ENCODE assay signal across 1 cellular context in the genomic region with DNA sequence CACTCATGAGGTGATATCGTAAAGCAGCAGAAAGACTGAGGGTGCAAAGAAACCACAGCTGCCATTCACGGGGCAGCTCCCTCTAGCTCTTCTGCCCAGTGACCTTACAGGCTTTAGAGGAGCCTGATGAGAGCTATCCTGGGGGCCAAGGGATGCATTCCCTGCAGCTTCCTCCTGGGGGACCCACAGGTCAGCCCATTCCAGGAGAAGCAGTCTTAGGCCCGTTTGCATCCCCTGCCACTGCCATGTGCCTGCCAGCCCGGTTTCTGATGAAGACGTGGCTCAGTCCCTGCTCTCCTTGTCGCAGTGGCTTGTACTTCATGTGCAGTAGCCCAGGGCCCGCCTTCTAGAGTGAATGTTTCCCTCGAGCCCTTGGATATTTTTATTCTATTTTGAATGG.
TF ChIP-seq lines count a peak whose summit lies in the region.

No MANE protein-coding gene starts in this region.

TF ChIP-seq in GM12878, 131 proteins besides CTCF, POLR2A, EP300 and RAD21:
- TF ChIP-seq CHD1 (IDR thresholded peaks at IDR 0.05; ENCODE audit: low read depth, low read length) = no peak
- no peak for TF ChIP-seq CBX5 (IDR thresholded peaks at IDR 0.05; ENCODE audit: low read depth)
- TF ChIP-seq ZSCAN29 (IDR thresholded peaks at IDR 0.05) = no peak
- no peak for TF ChIP-seq SPI1 (IDR thresholded peaks at IDR 0.05; ENCODE audit: borderline replicate concordance, insufficient read depth, low read depth, low read length)
- TF ChIP-seq RAD51 (IDR thresholded peaks at IDR 0.05) = no peak
- TF ChIP-seq TCF7 (IDR thresholded peaks at IDR 0.05; ENCODE audit: borderline replicate concordance) = no peak
- TF ChIP-seq ATF7 (IDR thresholded peaks at IDR 0.05; ENCODE audit: low read depth) = no peak
- TF ChIP-seq, protein P1, sequence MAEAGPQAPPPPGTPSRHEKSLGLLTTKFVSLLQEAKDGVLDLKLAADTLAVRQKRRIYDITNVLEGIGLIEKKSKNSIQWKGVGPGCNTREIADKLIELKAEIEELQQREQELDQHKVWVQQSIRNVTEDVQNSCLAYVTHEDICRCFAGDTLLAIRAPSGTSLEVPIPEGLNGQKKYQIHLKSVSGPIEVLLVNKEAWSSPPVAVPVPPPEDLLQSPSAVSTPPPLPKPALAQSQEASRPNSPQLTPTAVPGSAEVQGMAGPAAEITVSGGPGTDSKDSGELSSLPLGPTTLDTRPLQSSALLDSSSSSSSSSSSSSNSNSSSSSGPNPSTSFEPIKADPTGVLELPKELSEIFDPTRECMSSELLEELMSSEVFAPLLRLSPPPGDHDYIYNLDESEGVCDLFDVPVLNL (IDR thresholded peaks at IDR 0.05; ENCODE audit: low read depth, low read length) = no peak
- no peak for TF ChIP-seq MXI1 (IDR thresholded peaks at IDR 0.05; ENCODE audit: low read depth, low read length)
- TF ChIP-seq NFXL1 (IDR thresholded peaks at IDR 0.05; ENCODE audit: borderline replicate concordance) = no peak
- no peak for TF ChIP-seq RELA (IDR thresholded peaks at IDR 0.05; ENCODE audit: borderline replicate concordance, partially characterized antibody)
- TF ChIP-seq JUNB (IDR thresholded peaks at IDR 0.05) = no peak
